ENCODE assay signal across 9 cellular contexts in genomic region chr16:7268182-7268581, GRCh38.
DNase-seq lines count a peak whose midpoint lies in the region; ATAC-seq and TF ChIP-seq lines count a peak whose summit lies in the region.
"Had no signal": no experiment of that assay in that cellular context is flagged by ENCODE, and none has a peak within 500 bp of the region (broad histone marks: within the 10 kb centered on the region; RNA-seq: fewer than 3 reads in every experiment).

No MANE protein-coding gene starts in this region.

- no peak overlapping the region for H3K4me2 ChIP-seq in DOHH2 (ENCODE audit: low read length)
- H3K4me2 ChIP-seq in Karpas-422 (ENCODE audit: low read depth, low read length, poor library complexity, severe bottlenecking), result no peak overlapping the region

- H3F3A ChIP-seq in DOHH2 (ENCODE audit: control insufficient read depth, insufficient read depth), result no peaks in the 10 kb centered on the region

- no peak overlapping the region for H3K4me3 Mint-ChIP-seq in activated CD4-positive, alpha-beta memory T cell treated with anti-CD3 and anti-CD28 coated beads for 36 hours
- H3K4me3 Mint-ChIP-seq: IgD-negative memory B cell had no signal

- H3K27ac ChIP-seq in DOHH2 (ENCODE audit: low read depth, low read length) (no peak overlapping the region), Karpas-422 (ENCODE audit: low read length) (no peak overlapping the region), VCaP (no peak overlapping the region)

- DNase-seq in Karpas-422, result peak; percentile 61
- DNase-seq in islet precursor cell, result peak; percentile 74
- DNase-seq in T-helper 9 cell, result no peak
- no peak for DNase-seq in cortex of kidney (lab: John Stamatoyannopoulos, UW)
- no peak for DNase-seq in activated CD4-positive, alpha-beta memory T cell treated with anti-CD3 and anti-CD28 coated beads for 36 hours

- H3K9me2 ChIP-seq in DOHH2 (replicated peaks; ENCODE audit: control insufficient read depth, low read length) (no peaks in the 10 kb centered on the region), Karpas-422 (replicated peaks; ENCODE audit: insufficient read depth, low read length) (no peaks in the 10 kb centered on the region)

- H3K79me2 ChIP-seq in DOHH2 (ENCODE audit: control insufficient read depth, low read length) (no peaks in the 10 kb centered on the region), Karpas-422 (ENCODE audit: low read length) (no peaks in the 10 kb centered on the region)

- ATAC-seq in HG03342 (IDR thresholded peaks at IDR 0.05; ENCODE audit: unreplicated experiment), result no peak

- H3K27me3 ChIP-seq in DOHH2 (ENCODE audit: control insufficient read depth, low read length) (no peaks in the 10 kb centered on the region), Karpas-422 (ENCODE audit: low read length) (no peaks in the 10 kb centered on the region)

- H3K27ac Mint-ChIP-seq in activated CD4-positive, alpha-beta memory T cell treated with anti-CD3 and anti-CD28 coated beads for 36 hours, result no peak overlapping the region
- H3K27ac Mint-ChIP-seq: IgD-negative memory B cell had no signal

- H3K4me3 ChIP-seq in DOHH2 (ENCODE audit: low read length) (no peak overlapping the region), Karpas-422 (ENCODE audit: low read length) (no peak overlapping the region)

- no peaks in the 10 kb centered on the region for H3K4me1 Mint-ChIP-seq in activated CD4-positive, alpha-beta memory T cell treated with anti-CD3 and anti-CD28 coated beads for 36 hours (ENCODE audit: low read depth)
- H3K4me1 Mint-ChIP-seq: IgD-negative memory B cell had no signal

- no peaks in the 10 kb centered on the region for H4K20me1 ChIP-seq in DOHH2 (ENCODE audit: control insufficient read depth, insufficient read depth, low read depth, low read length)
- H4K20me1 ChIP-seq in Karpas-422 (ENCODE audit: insufficient read depth, low read depth, low read length), result no peaks in the 10 kb centered on the region

- no peaks in the 10 kb centered on the region for H3K4me1 ChIP-seq in DOHH2 (ENCODE audit: control insufficient read depth, low read length)
- H3K4me1 ChIP-seq in Karpas-422 (ENCODE audit: low read length), result no peaks in the 10 kb centered on the region

- peaks cover 1% of the 10 kb centered on the region for H3K36me3 Mint-ChIP-seq in activated CD4-positive, alpha-beta memory T cell treated with anti-CD3 and anti-CD28 coated beads for 36 hours
- H3K36me3 Mint-ChIP-seq: IgD-negative memory B cell had no signal

- intact Hi-C loops in activated CD4-positive, alpha-beta memory T cell treated with anti-CD3 and anti-CD28 coated beads for 36 hours (cut with micrococcal nuclease), result no loop called here

- no peaks in the 10 kb centered on the region for H3K27me3 Mint-ChIP-seq in activated CD4-positive, alpha-beta memory T cell treated with anti-CD3 and anti-CD28 coated beads for 36 hours
- H3K27me3 Mint-ChIP-seq: IgD-negative memory B cell had no signal

- peaks cover 18% of the 10 kb centered on the region for H3K9me3 Mint-ChIP-seq in activated CD4-positive, alpha-beta memory T cell treated with anti-CD3 and anti-CD28 coated beads for 36 hours

- TF ChIP-seq CTCF in DOHH2 (IDR thresholded peaks at IDR 0.05; ENCODE audit: low read depth, low read length, poor library complexity, severe bottlenecking) (peak; percentile 73), VCaP (conservative IDR thresholded peaks at IDR 0.05) (peak; percentile 40; the same call in 1 of the 2 replicates)

- POLR2A ChIA-PET in activated CD4-positive, alpha-beta memory T cell treated with anti-CD3 and anti-CD28 coated beads for 36 hours (lab: Charles Lee), result no interaction called here

- no peak overlapping the region for H2AFZ ChIP-seq in Karpas-422 (ENCODE audit: low read length)

- H3K9ac ChIP-seq in Karpas-422 (ENCODE audit: low read length), result no peak overlapping the region

- H3K36me3 ChIP-seq in DOHH2 (ENCODE audit: control insufficient read depth, low read length) (no peaks in the 10 kb centered on the region), Karpas-422 (ENCODE audit: insufficient read depth, low read length) (no peaks in the 10 kb centered on the region)

- no peaks in the 10 kb centered on the region for H3K9me3 ChIP-seq in DOHH2 (ENCODE audit: control insufficient read depth, insufficient read depth, low read length)
- peaks cover 3% of the 10 kb centered on the region; the same call in 1 of the 2 replicates for H3K9me3 ChIP-seq in Karpas-422 (ENCODE audit: low read length)

- CTCF ChIA-PET in activated CD4-positive, alpha-beta memory T cell treated with anti-CD3 and anti-CD28 coated beads for 36 hours (lab: Charles Lee), result interaction anchor here (1.6 kb wide), 1 partner anchor 11 kb away, joined by 3 read pairs; no protein-coding TSS in a partner anchor

Comparison
In these comparisons a context has a peak if more than half of its experiments do, and no peak if none do; other contexts are left out.
1. DNase-seq: peak in Karpas-422 (single experiment) and islet precursor cell (single experiment); none in T-helper 9 cell (single experiment), cortex of kidney (single experiment) and activated CD4-positive, alpha-beta memory T cell treated with anti-CD3 and anti-CD28 coated beads for 36 hours (single experiment).